9 cellular contexts compared by ENCODE assay signal in genomic region chr2:27672723-27673486, GRCh38.
"Had no signal": no experiment of that assay in that cellular context is flagged by ENCODE, and none has a peak within 500 bp of the region (broad histone marks: within the 10 kb centered on the region; RNA-seq: fewer than 3 reads in every experiment).

No MANE protein-coding gene starts in this region.

- H3K27me3 ChIP-seq: esophagus muscularis mucosa, upper lobe of left lung had no signal

- H3K4me1 ChIP-seq: esophagus muscularis mucosa, parathyroid adenoma, upper lobe of left lung had no signal

- H3K9ac ChIP-seq: parathyroid adenoma had no signal

- H3K4me3 ChIP-seq: esophagus muscularis mucosa, upper lobe of left lung had no signal

- H3K9me3 ChIP-seq: esophagus muscularis mucosa, upper lobe of left lung had no signal

- ATAC-seq: activated CD4-positive, CD25-positive, alpha-beta regulatory T cell treated with anti-CD3 and anti-CD28 coated beads, Interleukin-2, amount 50 U/mL, for 24 hours had no signal

- H2AFZ ChIP-seq: parathyroid adenoma had no signal

- DNase-seq: head of caudate nucleus; islet precursor cell; stimulated activated CD4-positive, alpha-beta T cell treated with anti-CD3 and anti-CD28 coated beads, Interleukin-1b, Interleukin-23, amount 100 ng/mL, for 48 hours; stimulated activated naive CD4-positive, alpha-beta T cell treated with Interleukin-2 at 50 U/mL for 16 hours; upper lobe of left lung had no signal

- FAIRE-seq: colon had no signal

- H3K27ac ChIP-seq: esophagus muscularis mucosa, parathyroid adenoma, upper lobe of left lung had no signal
